ENCODE assay signal across 1 cellular context in genomic region chr1:17468357-17469265, GRCh38.
TF ChIP-seq lines count a peak whose summit lies in the region.

No MANE protein-coding gene starts in this region.

TF ChIP-seq in H1, 55 proteins besides CTCF, POLR2A, EP300 and RAD21:
- 0 out of 2 replicates have a peak, but pooled peaks have one; percentile 31 for TF ChIP-seq TCF12 (IDR thresholded peaks at IDR 0.05; ENCODE audit: low read depth, low read length)
